ENCODE assay signal across 1 cellular context in the genomic region with DNA sequence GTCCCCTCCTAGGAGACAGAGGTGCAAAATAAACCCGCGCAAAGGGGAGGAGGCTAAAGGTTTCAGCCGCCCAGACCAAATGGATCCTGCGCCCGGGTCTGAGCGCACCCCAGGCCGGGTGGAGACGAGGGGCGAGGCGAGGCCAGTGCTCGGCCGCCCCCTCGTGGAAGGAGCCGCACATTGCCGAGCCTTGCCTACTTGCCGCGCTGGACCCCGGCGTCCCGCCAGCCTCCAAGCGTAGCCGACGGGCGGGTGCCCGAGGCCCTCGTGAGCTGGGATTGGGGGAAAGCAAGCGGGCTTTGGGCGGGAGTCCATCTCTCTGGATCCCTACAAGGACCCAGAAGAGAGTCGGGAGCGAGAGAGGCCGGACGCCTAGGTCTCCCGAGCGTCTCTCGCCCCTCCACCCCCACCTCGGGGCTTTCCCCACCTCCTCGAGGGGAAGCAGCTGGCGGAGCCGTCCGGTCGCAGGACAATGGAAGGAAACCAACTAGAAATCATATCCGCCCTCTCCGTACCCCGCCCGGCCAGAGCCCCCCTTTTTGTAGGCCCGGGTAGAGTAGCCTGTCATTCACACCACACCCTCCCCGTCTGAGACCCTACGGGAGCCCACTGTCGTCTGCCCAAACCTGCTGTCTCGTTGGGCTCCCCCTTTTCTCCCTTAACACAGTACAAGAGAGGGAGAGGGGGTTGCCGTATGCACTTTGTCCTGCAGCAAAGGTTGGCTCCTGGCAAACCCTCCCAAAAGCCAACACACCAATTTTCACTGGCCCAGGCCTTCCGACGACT.
A peak's percentile ranks its signal among the peaks of the same experiment; 100 is the strongest.
TF ChIP-seq lines count a peak whose summit lies in the region.

No MANE protein-coding gene starts in this region.

TF ChIP-seq in WTC11, 78 proteins besides CTCF, POLR2A, EP300 and RAD21 (continued from another document and continues in another):
- TF ChIP-seq, protein P1, sequence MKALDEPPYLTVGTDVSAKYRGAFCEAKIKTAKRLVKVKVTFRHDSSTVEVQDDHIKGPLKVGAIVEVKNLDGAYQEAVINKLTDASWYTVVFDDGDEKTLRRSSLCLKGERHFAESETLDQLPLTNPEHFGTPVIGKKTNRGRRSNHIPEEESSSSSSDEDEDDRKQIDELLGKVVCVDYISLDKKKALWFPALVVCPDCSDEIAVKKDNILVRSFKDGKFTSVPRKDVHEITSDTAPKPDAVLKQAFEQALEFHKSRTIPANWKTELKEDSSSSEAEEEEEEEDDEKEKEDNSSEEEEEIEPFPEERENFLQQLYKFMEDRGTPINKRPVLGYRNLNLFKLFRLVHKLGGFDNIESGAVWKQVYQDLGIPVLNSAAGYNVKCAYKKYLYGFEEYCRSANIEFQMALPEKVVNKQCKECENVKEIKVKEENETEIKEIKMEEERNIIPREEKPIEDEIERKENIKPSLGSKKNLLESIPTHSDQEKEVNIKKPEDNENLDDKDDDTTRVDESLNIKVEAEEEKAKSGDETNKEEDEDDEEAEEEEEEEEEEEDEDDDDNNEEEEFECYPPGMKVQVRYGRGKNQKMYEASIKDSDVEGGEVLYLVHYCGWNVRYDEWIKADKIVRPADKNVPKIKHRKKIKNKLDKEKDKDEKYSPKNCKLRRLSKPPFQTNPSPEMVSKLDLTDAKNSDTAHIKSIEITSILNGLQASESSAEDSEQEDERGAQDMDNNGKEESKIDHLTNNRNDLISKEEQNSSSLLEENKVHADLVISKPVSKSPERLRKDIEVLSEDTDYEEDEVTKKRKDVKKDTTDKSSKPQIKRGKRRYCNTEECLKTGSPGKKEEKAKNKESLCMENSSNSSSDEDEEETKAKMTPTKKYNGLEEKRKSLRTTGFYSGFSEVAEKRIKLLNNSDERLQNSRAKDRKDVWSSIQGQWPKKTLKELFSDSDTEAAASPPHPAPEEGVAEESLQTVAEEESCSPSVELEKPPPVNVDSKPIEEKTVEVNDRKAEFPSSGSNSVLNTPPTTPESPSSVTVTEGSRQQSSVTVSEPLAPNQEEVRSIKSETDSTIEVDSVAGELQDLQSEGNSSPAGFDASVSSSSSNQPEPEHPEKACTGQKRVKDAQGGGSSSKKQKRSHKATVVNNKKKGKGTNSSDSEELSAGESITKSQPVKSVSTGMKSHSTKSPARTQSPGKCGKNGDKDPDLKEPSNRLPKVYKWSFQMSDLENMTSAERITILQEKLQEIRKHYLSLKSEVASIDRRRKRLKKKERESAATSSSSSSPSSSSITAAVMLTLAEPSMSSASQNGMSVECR (CRISPR knock-in tag; IDR thresholded peaks at IDR 0.05; ENCODE audit: borderline replicate concordance) = 0 out of 2 replicates have a peak, but pooled peaks have one; percentile 63
- TF ChIP-seq ZNF416 (CRISPR knock-in tag; IDR thresholded peaks at IDR 0.05) = no peak
- TF ChIP-seq ATF1 (CRISPR knock-in tag; IDR thresholded peaks at IDR 0.05) = no peak
- TF ChIP-seq EMX1 (CRISPR knock-in tag; IDR thresholded peaks at IDR 0.05) = no peak
- TF ChIP-seq, protein P2, sequence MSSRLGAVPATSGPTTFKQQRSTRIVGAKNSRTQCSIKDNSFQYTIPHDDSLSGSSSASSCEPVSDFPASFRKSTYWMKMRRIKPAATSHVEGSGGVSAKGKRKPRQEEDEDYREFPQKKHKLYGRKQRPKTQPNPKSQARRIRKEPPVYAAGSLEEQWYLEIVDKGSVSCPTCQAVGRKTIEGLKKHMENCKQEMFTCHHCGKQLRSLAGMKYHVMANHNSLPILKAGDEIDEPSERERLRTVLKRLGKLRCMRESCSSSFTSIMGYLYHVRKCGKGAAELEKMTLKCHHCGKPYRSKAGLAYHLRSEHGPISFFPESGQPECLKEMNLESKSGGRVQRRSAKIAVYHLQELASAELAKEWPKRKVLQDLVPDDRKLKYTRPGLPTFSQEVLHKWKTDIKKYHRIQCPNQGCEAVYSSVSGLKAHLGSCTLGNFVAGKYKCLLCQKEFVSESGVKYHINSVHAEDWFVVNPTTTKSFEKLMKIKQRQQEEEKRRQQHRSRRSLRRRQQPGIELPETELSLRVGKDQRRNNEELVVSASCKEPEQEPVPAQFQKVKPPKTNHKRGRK (CRISPR knock-in tag; IDR thresholded peaks at IDR 0.05; ENCODE audit: borderline replicate concordance) = no peak
- no peak for TF ChIP-seq MYBL2 (CRISPR knock-in tag; IDR thresholded peaks at IDR 0.05)
- no peak for TF ChIP-seq CBFB (CRISPR knock-in tag; IDR thresholded peaks at IDR 0.05; ENCODE audit: low read depth)
- TF ChIP-seq NFE2L1 (CRISPR knock-in tag; IDR thresholded peaks at IDR 0.05) = no peak
- TF ChIP-seq E2F4 (CRISPR knock-in tag; IDR thresholded peaks at IDR 0.05; ENCODE audit: borderline replicate concordance, low read depth) = no peak
- TF ChIP-seq CREM (CRISPR knock-in tag; IDR thresholded peaks at IDR 0.05) = no peak
- peak; percentile 48; the same call in 1 of the 2 replicates for TF ChIP-seq NR3C1 (CRISPR knock-in tag; conservative IDR thresholded peaks at IDR 0.05; ENCODE audit: low read depth)
- TF ChIP-seq ZNF317 (CRISPR knock-in tag; IDR thresholded peaks at IDR 0.05; ENCODE audit: borderline replicate concordance, low read depth) = no peak
- TF ChIP-seq, protein P3, sequence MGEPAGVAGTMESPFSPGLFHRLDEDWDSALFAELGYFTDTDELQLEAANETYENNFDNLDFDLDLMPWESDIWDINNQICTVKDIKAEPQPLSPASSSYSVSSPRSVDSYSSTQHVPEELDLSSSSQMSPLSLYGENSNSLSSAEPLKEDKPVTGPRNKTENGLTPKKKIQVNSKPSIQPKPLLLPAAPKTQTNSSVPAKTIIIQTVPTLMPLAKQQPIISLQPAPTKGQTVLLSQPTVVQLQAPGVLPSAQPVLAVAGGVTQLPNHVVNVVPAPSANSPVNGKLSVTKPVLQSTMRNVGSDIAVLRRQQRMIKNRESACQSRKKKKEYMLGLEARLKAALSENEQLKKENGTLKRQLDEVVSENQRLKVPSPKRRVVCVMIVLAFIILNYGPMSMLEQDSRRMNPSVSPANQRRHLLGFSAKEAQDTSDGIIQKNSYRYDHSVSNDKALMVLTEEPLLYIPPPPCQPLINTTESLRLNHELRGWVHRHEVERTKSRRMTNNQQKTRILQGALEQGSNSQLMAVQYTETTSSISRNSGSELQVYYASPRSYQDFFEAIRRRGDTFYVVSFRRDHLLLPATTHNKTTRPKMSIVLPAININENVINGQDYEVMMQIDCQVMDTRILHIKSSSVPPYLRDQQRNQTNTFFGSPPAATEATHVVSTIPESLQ (CRISPR knock-in tag; IDR thresholded peaks at IDR 0.05) = no peak
- TF ChIP-seq JUN (CRISPR knock-in tag; IDR thresholded peaks at IDR 0.05) = no peak
- no peak for TF ChIP-seq ZNF232 (CRISPR knock-in tag; IDR thresholded peaks at IDR 0.05)
- TF ChIP-seq IRF1 (CRISPR knock-in tag; IDR thresholded peaks at IDR 0.05) = no peak
- TF ChIP-seq ERG (CRISPR knock-in tag; IDR thresholded peaks at IDR 0.05) = no peak
- no peak for TF ChIP-seq ZNF219 (CRISPR knock-in tag; IDR thresholded peaks at IDR 0.05; ENCODE audit: borderline replicate concordance)
- TF ChIP-seq, protein P4, sequence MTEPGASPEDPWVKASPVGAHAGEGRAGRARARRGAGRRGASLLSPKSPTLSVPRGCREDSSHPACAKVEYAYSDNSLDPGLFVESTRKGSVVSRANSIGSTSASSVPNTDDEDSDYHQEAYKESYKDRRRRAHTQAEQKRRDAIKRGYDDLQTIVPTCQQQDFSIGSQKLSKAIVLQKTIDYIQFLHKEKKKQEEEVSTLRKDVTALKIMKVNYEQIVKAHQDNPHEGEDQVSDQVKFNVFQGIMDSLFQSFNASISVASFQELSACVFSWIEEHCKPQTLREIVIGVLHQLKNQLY (CRISPR knock-in tag; IDR thresholded peaks at IDR 0.05) = no peak
- TF ChIP-seq GTF2I (CRISPR knock-in tag; conservative IDR thresholded peaks at IDR 0.05) = no peak
- TF ChIP-seq, protein P5, sequence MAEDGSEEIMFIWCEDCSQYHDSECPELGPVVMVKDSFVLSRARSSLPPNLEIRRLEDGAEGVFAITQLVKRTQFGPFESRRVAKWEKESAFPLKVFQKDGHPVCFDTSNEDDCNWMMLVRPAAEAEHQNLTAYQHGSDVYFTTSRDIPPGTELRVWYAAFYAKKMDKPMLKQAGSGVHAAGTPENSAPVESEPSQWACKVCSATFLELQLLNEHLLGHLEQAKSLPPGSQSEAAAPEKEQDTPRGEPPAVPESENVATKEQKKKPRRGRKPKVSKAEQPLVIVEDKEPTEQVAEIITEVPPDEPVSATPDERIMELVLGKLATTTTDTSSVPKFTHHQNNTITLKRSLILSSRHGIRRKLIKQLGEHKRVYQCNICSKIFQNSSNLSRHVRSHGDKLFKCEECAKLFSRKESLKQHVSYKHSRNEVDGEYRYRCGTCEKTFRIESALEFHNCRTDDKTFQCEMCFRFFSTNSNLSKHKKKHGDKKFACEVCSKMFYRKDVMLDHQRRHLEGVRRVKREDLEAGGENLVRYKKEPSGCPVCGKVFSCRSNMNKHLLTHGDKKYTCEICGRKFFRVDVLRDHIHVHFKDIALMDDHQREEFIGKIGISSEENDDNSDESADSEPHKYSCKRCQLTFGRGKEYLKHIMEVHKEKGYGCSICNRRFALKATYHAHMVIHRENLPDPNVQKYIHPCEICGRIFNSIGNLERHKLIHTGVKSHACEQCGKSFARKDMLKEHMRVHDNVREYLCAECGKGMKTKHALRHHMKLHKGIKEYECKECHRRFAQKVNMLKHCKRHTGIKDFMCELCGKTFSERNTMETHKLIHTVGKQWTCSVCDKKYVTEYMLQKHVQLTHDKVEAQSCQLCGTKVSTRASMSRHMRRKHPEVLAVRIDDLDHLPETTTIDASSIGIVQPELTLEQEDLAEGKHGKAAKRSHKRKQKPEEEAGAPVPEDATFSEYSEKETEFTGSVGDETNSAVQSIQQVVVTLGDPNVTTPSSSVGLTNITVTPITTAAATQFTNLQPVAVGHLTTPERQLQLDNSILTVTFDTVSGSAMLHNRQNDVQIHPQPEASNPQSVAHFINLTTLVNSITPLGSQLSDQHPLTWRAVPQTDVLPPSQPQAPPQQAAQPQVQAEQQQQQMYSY (CRISPR knock-in tag; IDR thresholded peaks at IDR 0.05) = peak; percentile 89
- no peak for TF ChIP-seq RELA (CRISPR knock-in tag; IDR thresholded peaks at IDR 0.05; ENCODE audit: borderline replicate concordance)
- TF ChIP-seq, protein P6, sequence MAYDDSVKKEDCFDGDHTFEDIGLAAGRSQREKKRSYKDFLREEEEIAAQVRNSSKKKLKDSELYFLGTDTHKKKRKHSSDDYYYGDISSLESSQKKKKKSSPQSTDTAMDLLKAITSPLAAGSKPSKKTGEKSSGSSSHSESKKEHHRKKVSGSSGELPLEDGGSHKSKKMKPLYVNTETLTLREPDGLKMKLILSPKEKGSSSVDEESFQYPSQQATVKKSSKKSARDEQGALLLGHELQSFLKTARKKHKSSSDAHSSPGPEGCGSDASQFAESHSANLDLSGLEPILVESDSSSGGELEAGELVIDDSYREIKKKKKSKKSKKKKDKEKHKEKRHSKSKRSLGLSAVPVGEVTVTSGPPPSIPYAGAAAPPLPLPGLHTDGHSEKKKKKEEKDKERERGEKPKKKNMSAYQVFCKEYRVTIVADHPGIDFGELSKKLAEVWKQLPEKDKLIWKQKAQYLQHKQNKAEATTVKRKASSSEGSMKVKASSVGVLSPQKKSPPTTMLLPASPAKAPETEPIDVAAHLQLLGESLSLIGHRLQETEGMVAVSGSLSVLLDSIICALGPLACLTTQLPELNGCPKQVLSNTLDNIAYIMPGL (CRISPR knock-in tag; IDR thresholded peaks at IDR 0.05) = peak; percentile 89
- peak; percentile 33; the same call in 1 of the 2 replicates for TF ChIP-seq FOXK1 (CRISPR knock-in tag; IDR thresholded peaks at IDR 0.05)
- no peak for TF ChIP-seq NFATC4 (CRISPR knock-in tag; IDR thresholded peaks at IDR 0.05)
- TF ChIP-seq FOXJ3 (CRISPR knock-in tag; IDR thresholded peaks at IDR 0.05; ENCODE audit: borderline replicate concordance) = no peak
- TF ChIP-seq GABPB1 (CRISPR knock-in tag; IDR thresholded peaks at IDR 0.05) = no peak
- peak; percentile 86 for TF ChIP-seq MAX (CRISPR knock-in tag; IDR thresholded peaks at IDR 0.05)
- TF ChIP-seq NR1H2 (CRISPR knock-in tag; IDR thresholded peaks at IDR 0.05) = no peak
- TF ChIP-seq, protein P7, sequence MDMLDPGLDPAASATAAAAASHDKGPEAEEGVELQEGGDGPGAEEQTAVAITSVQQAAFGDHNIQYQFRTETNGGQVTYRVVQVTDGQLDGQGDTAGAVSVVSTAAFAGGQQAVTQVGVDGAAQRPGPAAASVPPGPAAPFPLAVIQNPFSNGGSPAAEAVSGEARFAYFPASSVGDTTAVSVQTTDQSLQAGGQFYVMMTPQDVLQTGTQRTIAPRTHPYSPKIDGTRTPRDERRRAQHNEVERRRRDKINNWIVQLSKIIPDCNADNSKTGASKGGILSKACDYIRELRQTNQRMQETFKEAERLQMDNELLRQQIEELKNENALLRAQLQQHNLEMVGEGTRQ (CRISPR knock-in tag; IDR thresholded peaks at IDR 0.05) = peak; percentile 43
- TF ChIP-seq NR2C2 (CRISPR knock-in tag; IDR thresholded peaks at IDR 0.05) = no peak
